In genomic region chr17:46922804-46923635, GRCh38 we compare ENCODE assay signal across 8 cellular contexts. TPM values are rescaled to one million over a fixed set of nuclear protein-coding genes. Genes with fewer than 3 reads are reported as not detected.
DNase-seq lines count a peak whose midpoint lies in the region; ATAC-seq and TF ChIP-seq lines count a peak whose summit lies in the region.

Gene GOSR2, plus strand, starts transcription at chr17:46923160. Its CDS starts 33 bp downstream, at chr17:46923193.

- H3K4me1 Mint-ChIP-seq in T-helper 1 cell treated with Interleukin-12 subunit alpha and Interleukin-12 subunit beta and Interleukin-4 antibody, amounts not matched to agents 30 μg/mL and 1 μg/mL, for 36 hours (ENCODE audit: low read depth), result peaks cover 48% of the 10 kb centered on the region

- peaks cover 9% of the 10 kb centered on the region for H3K36me3 Mint-ChIP-seq in T-helper 1 cell treated with Interleukin-12 subunit alpha and Interleukin-12 subunit beta and Interleukin-4 antibody, amounts not matched to agents 30 μg/mL and 1 μg/mL, for 36 hours (ENCODE audit: low read depth)

- H3K4me3 ChIP-seq in left ventricle myocardium inferior (peak within 1 kb of the TSS; percentile 88), psoas muscle (peak within 1 kb of the TSS; percentile 82), urinary bladder (ENCODE audit: low read depth, low read length) (peak within 1 kb of the TSS; percentile 86)

- no peaks in the 10 kb centered on the region for H3K9me3 Mint-ChIP-seq in T-helper 1 cell treated with Interleukin-12 subunit alpha and Interleukin-12 subunit beta and Interleukin-4 antibody, amounts not matched to agents 30 μg/mL and 1 μg/mL, for 36 hours

- H3K27ac ChIP-seq in left ventricle myocardium inferior (replicated peaks), result peak within 1 kb of the TSS; percentile 95
- peak within 1 kb of the TSS; percentile 96 for H3K27ac ChIP-seq in psoas muscle
- H3K27ac ChIP-seq in urinary bladder (ENCODE audit: low read depth), result peak within 1 kb of the TSS; percentile 99

- in situ Hi-C loops in GM13977 (cut with MboI; ENCODE audit: low pct_unique_long_range_greater_than_20kb, low sequenced_read_pairs, unreplicated experiment), result no loop called here

- ATAC-seq in HG02870 (IDR thresholded peaks at IDR 0.05; ENCODE audit: unreplicated experiment) (peak; percentile 75), psoas muscle (peak; percentile 98 to 99 (median 98))

- intact Hi-C loops in left ventricle myocardium inferior (cut with micrococcal nuclease) (no loop called here), psoas muscle (cut with DNase I) (no loop called here)

- H3K27me3 ChIP-seq in left ventricle myocardium inferior (ENCODE audit: low read depth) (no peaks in the 10 kb centered on the region), psoas muscle (ENCODE audit: insufficient read depth in 3 of 3, low read length in 2 of 3) (no peaks in the 10 kb centered on the region)

- peaks cover 54% of the 10 kb centered on the region for H3K4me1 ChIP-seq in left ventricle myocardium inferior
- H3K4me1 ChIP-seq in psoas muscle, result peaks cover 34% of the 10 kb centered on the region
- no peaks in the 10 kb centered on the region for H3K4me1 ChIP-seq in urinary bladder (ENCODE audit: insufficient read depth)

- DNase-seq in GM13977 (ENCODE audit: low spot score) (peak; percentile 92), NCI-H146 treated with DMSO at 0.1 percent for 48 hours (lab: John Stamatoyannopoulos, UW; ENCODE audit: unreplicated experiment) (peak; percentile 83), amniotic stem cell (lab: John Stamatoyannopoulos, UW) (peak; percentile 89), left ventricle myocardium inferior (peak; percentile 90), psoas muscle (peak; percentile 91 to 96)

- H3K4me3 Mint-ChIP-seq in T-helper 1 cell treated with Interleukin-12 subunit alpha and Interleukin-12 subunit beta and Interleukin-4 antibody, amounts not matched to agents 30 μg/mL and 1 μg/mL, for 36 hours, result peak within 1 kb of the TSS; percentile 87

- peaks cover 6% of the 10 kb centered on the region for H3K27me3 Mint-ChIP-seq in T-helper 1 cell treated with Interleukin-12 subunit alpha and Interleukin-12 subunit beta and Interleukin-4 antibody, amounts not matched to agents 30 μg/mL and 1 μg/mL, for 36 hours (ENCODE audit: low read depth)

- H3K27ac Mint-ChIP-seq in T-helper 1 cell treated with Interleukin-12 subunit alpha and Interleukin-12 subunit beta and Interleukin-4 antibody, amounts not matched to agents 30 μg/mL and 1 μg/mL, for 36 hours, result peak within 1 kb of the TSS; percentile 100

- TF ChIP-seq CTCF in GM13977 (IDR thresholded peaks at IDR 0.05; ENCODE audit: extremely low read depth, insufficient read depth, missing control alignments), result no peak
- TF ChIP-seq CTCF in left ventricle myocardium inferior (IDR thresholded peaks at IDR 0.05; ENCODE audit: borderline replicate concordance), result peak; percentile 10
- TF ChIP-seq CTCF in psoas muscle (IDR thresholded peaks at IDR 0.05), result no peak

- H3K36me3 ChIP-seq in left ventricle myocardium inferior (no peaks in the 10 kb centered on the region), psoas muscle (ENCODE audit: insufficient read depth in 1 of 2, low read depth in 1 of 2) (no peaks in the 10 kb centered on the region), urinary bladder (ENCODE audit: insufficient read depth) (no peaks in the 10 kb centered on the region)

- no peaks in the 10 kb centered on the region for H3K9me3 ChIP-seq in left ventricle myocardium inferior (replicated peaks)
- H3K9me3 ChIP-seq in psoas muscle, result no peaks in the 10 kb centered on the region

- 0 to 1% (median 0%) methylated on average over 48 to 52 of the region's 52 CpGs for WGBS in psoas muscle, 3 donors
- under 1% methylated on average over 52 of the region's 52 CpGs for WGBS in urinary bladder

RNA-seq across cellular contexts. Expression of gene GOSR2, which starts in this region (rescaled TPM):
- 41.9 TPM for total RNA-seq in left ventricle myocardium inferior
- total RNA-seq in psoas muscle, result 10 to 100 TPM; 26.4 to 54.5 (median 39.2) TPM
- polyA plus RNA-seq in psoas muscle, result 10 to 100 TPM; 40.8 to 56.9 (median 49.6) TPM
- total RNA-seq in urinary bladder, result 45.9 TPM
- 34.4 TPM for polyA plus RNA-seq in urinary bladder

Comparison
In these comparisons a context has a peak if more than half of its experiments do, and no peak if none do; other contexts are left out.
1. Peak in every context shown above with its lines: DNase-seq, ATAC-seq, H3K4me3 ChIP-seq and H3K27ac ChIP-seq.